In the genomic region with DNA sequence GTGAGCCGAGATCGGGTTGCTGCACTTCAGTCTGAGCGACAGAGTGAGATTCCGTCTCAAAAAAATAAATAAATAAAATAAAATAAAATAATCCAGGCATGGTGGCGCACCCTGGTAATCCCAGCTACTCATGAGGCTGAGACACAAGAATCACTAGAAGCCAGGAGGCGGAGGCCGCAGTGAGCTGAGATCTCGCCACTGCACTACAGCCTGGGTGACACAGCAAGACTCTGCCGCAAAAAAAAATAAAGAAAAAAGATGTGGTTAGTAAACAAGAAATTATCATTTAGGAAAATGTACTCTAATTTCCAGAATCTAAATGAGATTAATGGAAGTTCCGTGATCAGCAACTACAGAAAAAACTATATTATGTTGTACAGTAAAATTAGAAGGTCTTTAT, we compare ENCODE assay signal across 22 cellular contexts. TPM values are rescaled to one million over a fixed set of nuclear protein-coding genes. Genes with fewer than 3 reads are reported as not detected.
A peak's percentile ranks its signal among the peaks of the same experiment; 100 is the strongest.
DNase-seq lines count a peak whose midpoint lies in the region; ATAC-seq and TF ChIP-seq lines count a peak whose summit lies in the region.
"Had no signal": no experiment of that assay in that cellular context is flagged by ENCODE, and none has a peak within 500 bp of the region (broad histone marks: within the 10 kb centered on the region; RNA-seq: fewer than 3 reads in every experiment).

No MANE protein-coding gene starts in this region.

- H3K27ac ChIP-seq in SK-N-SH (ENCODE audit: low read depth in 2 of 2, low read length in 1 of 2) (no peak overlapping the region), Karpas-422 (ENCODE audit: low read length) (no peak overlapping the region), lower lobe of right lung (no peak overlapping the region)
- H3K27ac ChIP-seq: 22Rv1, heart left ventricle, stomach had no signal

- no peaks in the 10 kb centered on the region for H3K9me3 Mint-ChIP-seq in activated T-helper 2 cell treated with anti-CD3 and anti-CD28 coated beads, Interferon-gamma antibody, Interleukin-2, Interleukin-4, amounts not matched to agents 10 μg/mL and 5 μg/mL and 100 μg/mL, durations not matched to agents 14 hours and 24 hours and 36 hours

- TF ChIP-seq EP300 in SK-N-SH (IDR thresholded peaks at IDR 0.05; ENCODE audit: borderline replicate concordance in 1 of 2, low read depth in 1 of 2, low read length in 1 of 2): no peak

- intact Hi-C loops in activated T-helper 2 cell treated with anti-CD3 and anti-CD28 coated beads, Interferon-gamma antibody, Interleukin-2, Interleukin-4, amounts not matched to agents 10 μg/mL and 5 μg/mL and 100 μg/mL, durations not matched to agents 14 hours and 24 hours and 36 hours (cut with micrococcal nuclease): no loop called here
- intact Hi-C loops in lower lobe of right lung (cut with DNase I): no loop called here

- DNase-seq in SK-N-SH: no peak
- DNase-seq in activated T-helper 2 cell treated with anti-CD3 and anti-CD28 coated beads, Interferon-gamma antibody, Interleukin-2, Interleukin-4, amounts not matched to agents 10 μg/mL and 5 μg/mL and 100 μg/mL, durations not matched to agents 14 hours and 24 hours and 36 hours (ENCODE audit: low spot score): no peak
- peak; percentile 61 for DNase-seq in stimulated activated CD4-positive, alpha-beta T cell treated with anti-CD3 and anti-CD28 coated beads, Interleukin-1b, Interleukin-23, amount 100 ng/mL, for 48 hours
- no peak for DNase-seq in Karpas-422
- DNase-seq in lower lobe of right lung: no peak
- DNase-seq in NCI-H1436 (lab: John Stamatoyannopoulos, UW): no peak
- DNase-seq: activated CD4-positive, alpha-beta T cell treated with anti-CD3 and anti-CD28 coated beads, Interleukin-2, amount 50 U/mL, for 1 hour; cortex of kidney; DMS79 treated with DMSO at 0.1 percent for 48 hours; GOT3; heart left ventricle; Kasumi-1; left ventricle myocardium superior; NCI-H1048; NCI-H2029; NCI-H446 treated with DMSO at 0.1 percent for 48 hours; small intestine; stomach; trophoblast cell had no signal

- H3K9ac ChIP-seq in SK-N-SH: no peak overlapping the region
- H3K9ac ChIP-seq in Karpas-422 (ENCODE audit: low read length): no peak overlapping the region

- no peaks in the 10 kb centered on the region for H3K27me3 ChIP-seq in SK-N-SH (ENCODE audit: insufficient read depth)
- no peaks in the 10 kb centered on the region for H3K27me3 ChIP-seq in Karpas-422 (ENCODE audit: low read length)
- no peaks in the 10 kb centered on the region for H3K27me3 ChIP-seq in lower lobe of right lung (ENCODE audit: low read depth)
- H3K27me3 ChIP-seq: heart left ventricle, stomach had no signal

- CTCF ChIA-PET in SK-N-SH (lab: Yijun Ruan, JAX): no interaction called here

- H3K4me1 Mint-ChIP-seq in activated T-helper 2 cell treated with anti-CD3 and anti-CD28 coated beads, Interferon-gamma antibody, Interleukin-2, Interleukin-4, amounts not matched to agents 10 μg/mL and 5 μg/mL and 100 μg/mL, durations not matched to agents 14 hours and 24 hours and 36 hours (ENCODE audit: low read depth): peaks cover 22% of the 10 kb centered on the region

- H3K4me3 Mint-ChIP-seq in activated T-helper 2 cell treated with anti-CD3 and anti-CD28 coated beads, Interferon-gamma antibody, Interleukin-2, Interleukin-4, amounts not matched to agents 10 μg/mL and 5 μg/mL and 100 μg/mL, durations not matched to agents 14 hours and 24 hours and 36 hours (ENCODE audit: low read depth): no peak overlapping the region

- H3K9me3 ChIP-seq in SK-N-SH (no peaks in the 10 kb centered on the region), Karpas-422 (ENCODE audit: low read length) (no peaks in the 10 kb centered on the region), lower lobe of right lung (no peaks in the 10 kb centered on the region)
- H3K9me3 ChIP-seq: heart left ventricle, stomach had no signal

- ATAC-seq in SK-N-SH treated with all-trans-retinoic acid at 6 μM for 48 hours (no peak), GM18520 (IDR thresholded peaks at IDR 0.05; ENCODE audit: unreplicated experiment) (peak; percentile 4), lower lobe of right lung (no peak)
- ATAC-seq: heart left ventricle, left ventricle myocardium superior had no signal

- H3K4me3 ChIP-seq in SK-N-SH (ENCODE audit: low read depth in 2 of 2, low read length in 1 of 2) (no peak overlapping the region), Karpas-422 (ENCODE audit: low read length) (no peak overlapping the region), lower lobe of right lung (no peak overlapping the region)
- H3K4me3 ChIP-seq: heart left ventricle, stomach had no signal

- no peaks in the 10 kb centered on the region for H3K36me3 ChIP-seq in SK-N-SH (replicated peaks in 1 of 2; ENCODE audit: control insufficient read depth in 1 of 2, insufficient read depth in 2 of 2, low read length in 1 of 2)
- H3K36me3 ChIP-seq in Karpas-422 (ENCODE audit: insufficient read depth, low read length): no peaks in the 10 kb centered on the region
- no peaks in the 10 kb centered on the region for H3K36me3 ChIP-seq in lower lobe of right lung
- H3K36me3 ChIP-seq: heart left ventricle, stomach had no signal

- POLR2A ChIA-PET in SK-N-SH (lab: Yijun Ruan, JAX): no interaction called here

- TF ChIP-seq RAD21 in SK-N-SH (IDR thresholded peaks at IDR 0.05; ENCODE audit: low read length): no peak

- no peaks in the 10 kb centered on the region for H3K36me3 Mint-ChIP-seq in activated T-helper 2 cell treated with anti-CD3 and anti-CD28 coated beads, Interferon-gamma antibody, Interleukin-2, Interleukin-4, amounts not matched to agents 10 μg/mL and 5 μg/mL and 100 μg/mL, durations not matched to agents 14 hours and 24 hours and 36 hours (ENCODE audit: low read depth)

- H3K27me3 Mint-ChIP-seq in activated T-helper 2 cell treated with anti-CD3 and anti-CD28 coated beads, Interferon-gamma antibody, Interleukin-2, Interleukin-4, amounts not matched to agents 10 μg/mL and 5 μg/mL and 100 μg/mL, durations not matched to agents 14 hours and 24 hours and 36 hours (ENCODE audit: low read depth): no peaks in the 10 kb centered on the region

- H2AFZ ChIP-seq in SK-N-SH (ENCODE audit: low read depth) (0 out of 2 replicates have a peak overlapping the region, but pooled peaks have one; percentile 58), Karpas-422 (ENCODE audit: low read length) (no peak overlapping the region)

- H3K9me2 ChIP-seq in SK-N-SH: no peaks in the 10 kb centered on the region
- H3K9me2 ChIP-seq in Karpas-422 (replicated peaks; ENCODE audit: insufficient read depth, low read length): no peaks in the 10 kb centered on the region

- peak overlapping the region; percentile 75 for H3K27ac Mint-ChIP-seq in activated T-helper 2 cell treated with anti-CD3 and anti-CD28 coated beads, Interferon-gamma antibody, Interleukin-2, Interleukin-4, amounts not matched to agents 10 μg/mL and 5 μg/mL and 100 μg/mL, durations not matched to agents 14 hours and 24 hours and 36 hours

- TF ChIP-seq CTCF in SK-N-SH (IDR thresholded peaks at IDR 0.05): no peak
- no peak for TF ChIP-seq CTCF in lower lobe of right lung (IDR thresholded peaks at IDR 0.05)

- H3K79me2 ChIP-seq in SK-N-SH (ENCODE audit: insufficient read depth) (no peaks in the 10 kb centered on the region), Karpas-422 (ENCODE audit: low read length) (no peaks in the 10 kb centered on the region)

- peaks cover 0 to 3% of the 10 kb centered on the region in 2 experiments; a peak in 1 of 4 replicates for H3K4me1 ChIP-seq in SK-N-SH (ENCODE audit: control insufficient read depth in 1 of 2, insufficient read depth in 2 of 2, low read depth in 1 of 2, low read length in 1 of 2)
- peaks cover 6% of the 10 kb centered on the region; the same call in 1 of the 2 replicates for H3K4me1 ChIP-seq in Karpas-422 (ENCODE audit: low read length)
- no peaks in the 10 kb centered on the region for H3K4me1 ChIP-seq in lower lobe of right lung

- no peak overlapping the region for H3K4me2 ChIP-seq in SK-N-SH
- no peak overlapping the region for H3K4me2 ChIP-seq in Karpas-422 (ENCODE audit: low read depth, low read length, poor library complexity, severe bottlenecking)

- H4K20me1 ChIP-seq in SK-N-SH (ENCODE audit: insufficient read depth) (no peaks in the 10 kb centered on the region), Karpas-422 (ENCODE audit: insufficient read depth, low read depth, low read length) (no peaks in the 10 kb centered on the region)

- WGBS in SK-N-SH (ENCODE audit: low lambda C conversion rate): 99% methylated on average over 10 of the region's 10 CpGs

- H3F3A ChIP-seq in SK-N-SH (replicated peaks; ENCODE audit: insufficient read depth): peaks cover 7% of the 10 kb centered on the region

TF ChIP-seq in SK-N-SH, 30 proteins besides CTCF, POLR2A, EP300 and RAD21 (continues in another document):
- TF ChIP-seq FOXJ3 (CRISPR knock-in tag; IDR thresholded peaks at IDR 0.05): no peak
- TF ChIP-seq TEAD4 (IDR thresholded peaks at IDR 0.05; ENCODE audit: borderline replicate concordance, insufficient read depth): no peak
- TF ChIP-seq ELF1 (IDR thresholded peaks at IDR 0.05): no peak

TF ChIP-seq in SK-N-SH treated with all-trans-retinoic acid at 6 μM for 48 hours, 23 proteins besides CTCF, POLR2A, EP300 and RAD21 (continues in another document):
- TF ChIP-seq CREB5 (CRISPR knock-in tag; IDR thresholded peaks at IDR 0.05; ENCODE audit: low read depth): no peak

RNA-seq across cellular contexts. Expression of gene LRBA, which starts 14.5 kb away (rescaled TPM):
- 11.4 and 14.5 TPM in 2 replicates for polyA plus RNA-seq in SK-N-SH (2012; rRNA removed)
- 11.6 and 13.7 TPM in 2 replicates for polyA plus RNA-seq in SK-N-SH (2012; cell fraction: cytosol; rRNA removed)
- 11.9 and 14.3 TPM in 2 replicates for polyA plus RNA-seq in SK-N-SH (2012; cell fraction: nucleus; rRNA removed)
- total RNA-seq in activated T-helper 2 cell treated with anti-CD3 and anti-CD28 coated beads, Interferon-gamma antibody, Interleukin-2, Interleukin-4, amounts not matched to agents 10 μg/mL and 5 μg/mL and 100 μg/mL, durations not matched to agents 14 hours and 24 hours and 36 hours: 46.4 and 47.7 TPM in 2 replicates
- total RNA-seq in Karpas-422 (2014; rRNA removed; shearing (Covaris generic); ENCODE audit: low replicate concordance): 113 and 131 TPM in 2 replicates
- 46.2 TPM for total RNA-seq in lower lobe of right lung
